8 cellular contexts compared by ENCODE assay signal in the genomic region with DNA sequence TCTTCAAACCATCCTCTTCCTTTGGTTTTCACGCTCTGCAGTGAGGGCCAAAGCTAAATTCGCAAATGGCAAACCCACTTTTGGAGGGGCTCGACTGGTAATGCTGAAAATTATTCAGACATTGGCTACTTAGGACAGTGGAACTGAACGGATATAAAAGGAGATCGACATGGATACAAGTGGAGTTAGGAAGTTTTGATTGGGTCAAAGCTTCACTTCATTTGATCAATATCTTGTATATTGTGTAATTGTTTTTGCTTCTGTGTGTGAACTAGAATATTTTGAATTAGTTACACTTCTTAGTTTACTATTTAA. TPM values are rescaled to one million over a fixed set of nuclear protein-coding genes. Genes with fewer than 3 reads are reported as not detected.
DNase-seq lines count a peak whose midpoint lies in the region; ATAC-seq and TF ChIP-seq lines count a peak whose summit lies in the region.

No MANE protein-coding gene starts in this region.

- H3K9me3 Mint-ChIP-seq in activated CD4-positive, alpha-beta T cell treated with anti-CD3 and anti-CD28 coated beads, Interleukin-2, amount 10 ng/mL, durations not matched to agents 7 days and 5 days = no peaks in the 10 kb centered on the region
- H3K9me3 Mint-ChIP-seq in activated naive CD8-positive, alpha-beta T cell treated with anti-CD3 and anti-CD28 coated beads, Interleukin-2, amount 10 ng/mL, durations not matched to agents 7 days and 5 days = no peaks in the 10 kb centered on the region

- no peaks in the 10 kb centered on the region for H3K27me3 Mint-ChIP-seq in activated CD4-positive, alpha-beta T cell treated with anti-CD3 and anti-CD28 coated beads, Interleukin-2, amount 10 ng/mL, durations not matched to agents 7 days and 5 days
- no peaks in the 10 kb centered on the region for H3K27me3 Mint-ChIP-seq in activated naive CD8-positive, alpha-beta T cell treated with anti-CD3 and anti-CD28 coated beads, Interleukin-2, amount 10 ng/mL, durations not matched to agents 7 days and 5 days

- H3K9me3 ChIP-seq in testis = no peaks in the 10 kb centered on the region

- no peak for ATAC-seq in activated naive CD8-positive, alpha-beta T cell treated with anti-CD3 and anti-CD28 coated beads, Interleukin-2, amount 10 ng/mL, durations not matched to agents 7 days and 5 days (ENCODE audit: low read depth)
- peak; percentile 9 for ATAC-seq in left lobe of liver
- ATAC-seq in HG03342 (IDR thresholded peaks at IDR 0.05; ENCODE audit: unreplicated experiment) = no peak

- peaks cover 37% of the 10 kb centered on the region for H3K4me1 Mint-ChIP-seq in activated CD4-positive, alpha-beta T cell treated with anti-CD3 and anti-CD28 coated beads, Interleukin-2, amount 10 ng/mL, durations not matched to agents 7 days and 5 days
- H3K4me1 Mint-ChIP-seq in activated naive CD8-positive, alpha-beta T cell treated with anti-CD3 and anti-CD28 coated beads, Interleukin-2, amount 10 ng/mL, durations not matched to agents 7 days and 5 days = peaks cover 24% of the 10 kb centered on the region

- H3K27me3 ChIP-seq in testis = no peaks in the 10 kb centered on the region

- TF ChIP-seq POLR2A in testis (IDR thresholded peaks at IDR 0.05) = no peak

- peaks cover 23% of the 10 kb centered on the region for H3K36me3 Mint-ChIP-seq in activated CD4-positive, alpha-beta T cell treated with anti-CD3 and anti-CD28 coated beads, Interleukin-2, amount 10 ng/mL, durations not matched to agents 7 days and 5 days (ENCODE audit: low read depth)
- H3K36me3 Mint-ChIP-seq in activated naive CD8-positive, alpha-beta T cell treated with anti-CD3 and anti-CD28 coated beads, Interleukin-2, amount 10 ng/mL, durations not matched to agents 7 days and 5 days = peaks cover 23% of the 10 kb centered on the region

- no peaks in the 10 kb centered on the region for H3K4me1 ChIP-seq in testis

- 4 to 11% methylated on average over 5 of the region's 5 CpGs for WGBS in testis, 2 donors

- intact Hi-C loops in testis (cut with DNase I; ENCODE audit: low total_unique reads) = no loop called here

- peak overlapping the region; percentile 85 for H3K27ac Mint-ChIP-seq in activated CD4-positive, alpha-beta T cell treated with anti-CD3 and anti-CD28 coated beads, Interleukin-2, amount 10 ng/mL, durations not matched to agents 7 days and 5 days
- H3K27ac Mint-ChIP-seq in activated naive CD8-positive, alpha-beta T cell treated with anti-CD3 and anti-CD28 coated beads, Interleukin-2, amount 10 ng/mL, durations not matched to agents 7 days and 5 days = peak overlapping the region; percentile 95

- no peak for TF ChIP-seq CTCF in testis (IDR thresholded peaks at IDR 0.05)

- peak overlapping the region; percentile 92 to 98 for H3K4me3 ChIP-seq in testis

- no peaks in the 10 kb centered on the region for H3K36me3 ChIP-seq in testis (ENCODE audit: low read depth, missing control alignments)

- POLR2A ChIA-PET in activated CD4-positive, alpha-beta T cell treated with anti-CD3 and anti-CD28 coated beads, Interleukin-2, amount 10 ng/mL, durations not matched to agents 7 days and 5 days (lab: Charles Lee) = no interaction called here
- POLR2A ChIA-PET in activated naive CD8-positive, alpha-beta T cell treated with anti-CD3 and anti-CD28 coated beads, Interleukin-2, amount 10 ng/mL, durations not matched to agents 7 days and 5 days (lab: Charles Lee) = interaction anchor here (0.7 to 3.5 kb wide), 7 partner anchors 31 to 901 kb away, joined by 3 to 39 read pairs (median 7); partner anchors contain the start of genes DEK and NUP153

- H3K4me3 Mint-ChIP-seq in activated CD4-positive, alpha-beta T cell treated with anti-CD3 and anti-CD28 coated beads, Interleukin-2, amount 10 ng/mL, durations not matched to agents 7 days and 5 days = peak overlapping the region; percentile 80
- peak overlapping the region; percentile 96 for H3K4me3 Mint-ChIP-seq in activated naive CD8-positive, alpha-beta T cell treated with anti-CD3 and anti-CD28 coated beads, Interleukin-2, amount 10 ng/mL, durations not matched to agents 7 days and 5 days

- CTCF ChIA-PET in activated CD4-positive, alpha-beta T cell treated with anti-CD3 and anti-CD28 coated beads, Interleukin-2, amount 10 ng/mL, durations not matched to agents 7 days and 5 days (lab: Charles Lee) = interaction anchor here (1.0 to 2.5 kb wide), 3 partner anchors 12 to 101 kb away, joined by 3 to 12 read pairs (median 8); no protein-coding TSS in a partner anchor

- no peak for DNase-seq in activated CD4-positive, alpha-beta T cell treated with anti-CD3 and anti-CD28 coated beads, Interleukin-2, amount 10 ng/mL, durations not matched to agents 7 days and 5 days
- no peak for DNase-seq in activated CD4-positive, alpha-beta T cell treated with anti-CD3 and anti-CD28 coated beads for 48 hours
- DNase-seq in activated naive CD8-positive, alpha-beta T cell treated with anti-CD3 and anti-CD28 coated beads, Interleukin-2, amount 10 ng/mL, durations not matched to agents 7 days and 5 days = no peak
- no peak for DNase-seq in left lobe of liver (ENCODE audit: low spot score)
- no peak for DNase-seq in testis
- no peak for DNase-seq in stimulated activated naive CD4-positive, alpha-beta T cell treated with Interleukin-2 at 50 U/mL for 16 hours (lab: John Stamatoyannopoulos, UW)
- DNase-seq in stimulated activated CD4-positive, alpha-beta T cell treated with anti-CD3 and anti-CD28 coated beads, Interleukin-12 subunit alpha, Interleukin-12 subunit beta, amount 100 ng/mL, for 4 hours = no peak

- H3K27ac ChIP-seq in testis = peak overlapping the region; percentile 91 to 96

RNA-seq across cellular contexts. Expression of gene FAM8A1, which starts 1.2 kb away (rescaled TPM):
- 10 to 100 TPM; 10.7 to 11.6 TPM for total RNA-seq in activated CD4-positive, alpha-beta T cell treated with anti-CD3 and anti-CD28 coated beads, Interleukin-2, amount 10 ng/mL, durations not matched to agents 7 days and 5 days
- total RNA-seq in activated naive CD8-positive, alpha-beta T cell treated with anti-CD3 and anti-CD28 coated beads, Interleukin-2, amount 10 ng/mL, durations not matched to agents 7 days and 5 days = 10 to 100 TPM; 14.2 to 14.9 TPM
- 42.0 TPM for total RNA-seq in left lobe of liver
- total RNA-seq in testis = 10 to 100 TPM; 26.8 to 36.7 TPM
- polyA plus RNA-seq in testis (ENCODE audit: insufficient read depth, low read depth, low replicate concordance) = 39.7 TPM
